13 cellular contexts compared by ENCODE assay signal in genomic region chr16:48597563-48598392, GRCh38. TPM values are rescaled to one million over a fixed set of nuclear protein-coding genes. Genes with fewer than 3 reads are reported as not detected.
DNase-seq lines count a peak whose midpoint lies in the region; ATAC-seq and TF ChIP-seq lines count a peak whose summit lies in the region.
"Had no signal": no experiment of that assay in that cellular context is flagged by ENCODE, and none has a peak within 500 bp of the region (broad histone marks: within the 10 kb centered on the region; RNA-seq: fewer than 3 reads in every experiment).

No MANE protein-coding gene starts in this region.

- TF ChIP-seq CTCF in left lung (IDR thresholded peaks at IDR 0.05) = no peak

- no peaks in the 10 kb centered on the region for H3K36me3 ChIP-seq in GM23248 (ENCODE audit: low read depth)
- H3K36me3 ChIP-seq in left lung = no peaks in the 10 kb centered on the region
- H3K36me3 ChIP-seq: breast epithelium had no signal

- WGBS in GM23248 (ENCODE audit: low coverage in 1 of 2, low lambda C conversion rate in 2 of 2, missing lambda C conversion rate in 2 of 2), 2 experiments = 73% methylated on average over 4 of the region's 4 CpGs

- in situ Hi-C loops in GM23248 (cut with MboI) = no loop called here

- peaks cover 4% of the 10 kb centered on the region for H3K9me3 Mint-ChIP-seq in activated naive CD8-positive, alpha-beta T cell (ENCODE audit: low read depth)
- H3K9me3 Mint-ChIP-seq in activated naive CD4-positive, alpha-beta T cell treated with anti-CD3 and anti-CD28 coated beads for 36 hours = peaks cover 10% of the 10 kb centered on the region

- peak overlapping the region; percentile 95 for H3K27ac Mint-ChIP-seq in activated naive CD8-positive, alpha-beta T cell
- H3K27ac Mint-ChIP-seq in activated naive CD4-positive, alpha-beta T cell treated with anti-CD3 and anti-CD28 coated beads for 36 hours = no peak overlapping the region
- H3K27ac Mint-ChIP-seq: mesothelial cell of epicardium had no signal

- H3K36me3 Mint-ChIP-seq in activated naive CD8-positive, alpha-beta T cell = peaks cover 3% of the 10 kb centered on the region
- peaks cover 11% of the 10 kb centered on the region for H3K36me3 Mint-ChIP-seq in activated naive CD4-positive, alpha-beta T cell treated with anti-CD3 and anti-CD28 coated beads for 36 hours (ENCODE audit: low read depth)

- CTCF ChIA-PET in activated naive CD4-positive, alpha-beta T cell treated with anti-CD3 and anti-CD28 coated beads for 36 hours (lab: Charles Lee) = interaction anchor here (2.4 kb wide), 1 partner anchor 25 kb away, joined by 11 read pairs; no protein-coding TSS in a partner anchor

- H3K4me2 ChIP-seq in GM23248 (ENCODE audit: unreplicated experiment) = no peak overlapping the region

- H3K4me3 ChIP-seq in GM23248 (no peak overlapping the region), left lung (no peak overlapping the region)
- H3K4me3 ChIP-seq: breast epithelium, SK-N-MC had no signal

- peaks cover 74% of the 10 kb centered on the region for H3K4me1 Mint-ChIP-seq in activated naive CD8-positive, alpha-beta T cell (ENCODE audit: low read depth)
- H3K4me1 Mint-ChIP-seq in activated naive CD4-positive, alpha-beta T cell treated with anti-CD3 and anti-CD28 coated beads for 36 hours (ENCODE audit: low read depth) = peaks cover 55% of the 10 kb centered on the region
- H3K4me1 Mint-ChIP-seq: mesothelial cell of epicardium had no signal

- peak; percentile 48 for ATAC-seq in left lung

- no peak overlapping the region for H2AFZ ChIP-seq in GM23248

- H4K20me1 ChIP-seq in GM23248 (ENCODE audit: insufficient read depth) = peaks cover 42% of the 10 kb centered on the region; the same call in 1 of the 2 replicates

- H3K27me3 ChIP-seq in GM23248 (replicated peaks; ENCODE audit: insufficient read depth) = no peaks in the 10 kb centered on the region
- no peaks in the 10 kb centered on the region for H3K27me3 ChIP-seq in left lung
- H3K27me3 ChIP-seq: breast epithelium had no signal

- DNase-seq in AG20443 (ENCODE audit: low spot score) (peak; percentile 25), GM23248 (peak; percentile 35), left lung (no peak), NCI-H2029 treated with DMSO at 0.1 percent for 48 hours (lab: John Stamatoyannopoulos, UW) (no peak), superior temporal gyrus (ENCODE audit: extremely low spot score) (no peak), NK-92 (lab: John Stamatoyannopoulos, UW; ENCODE audit: unreplicated experiment) (no peak)
- DNase-seq in activated naive CD4-positive, alpha-beta T cell treated with anti-CD3 and anti-CD28 coated beads for 36 hours = no peak
- DNase-seq: activated CD4-positive, CD25-positive, alpha-beta regulatory T cell treated with anti-CD3 and anti-CD28 coated beads, Interleukin-2, amount 50 U/mL, for 72 hours; posterior cingulate gyrus had no signal

- H3K4me1 ChIP-seq in GM23248 (ENCODE audit: insufficient read depth) = peaks cover 6% of the 10 kb centered on the region
- H3K4me1 ChIP-seq in left lung = peaks cover 45 to 75% of the 10 kb centered on the region in 2 donors

- no peaks in the 10 kb centered on the region for H3F3A ChIP-seq in GM23248 (ENCODE audit: insufficient read depth)

- peak overlapping the region; percentile 52 for H3K4me3 Mint-ChIP-seq in activated naive CD8-positive, alpha-beta T cell
- H3K4me3 Mint-ChIP-seq in activated naive CD4-positive, alpha-beta T cell treated with anti-CD3 and anti-CD28 coated beads for 36 hours = no peak overlapping the region
- H3K4me3 Mint-ChIP-seq: mesothelial cell of epicardium had no signal

- H3K9me3 ChIP-seq in GM23248 (ENCODE audit: low read depth) (no peaks in the 10 kb centered on the region), left lung (peaks cover 0 to 10% of the 10 kb centered on the region in 2 donors)

- H3K9ac ChIP-seq in GM23248 = no peak overlapping the region

- no peak overlapping the region for H3K27ac ChIP-seq in GM23248
- peak overlapping the region in 1 of 2 donors; percentile 33 for H3K27ac ChIP-seq in left lung
- H3K27ac ChIP-seq: breast epithelium, SK-N-MC had no signal

- intact Hi-C loops in left lung (cut with DNase I) = no loop called here
- intact Hi-C loops in activated naive CD4-positive, alpha-beta T cell treated with anti-CD3 and anti-CD28 coated beads for 36 hours (cut with micrococcal nuclease) = loop anchor here (2.0 kb wide), 1 partner anchor 21 kb away; no protein-coding TSS in a partner anchor

- no peaks in the 10 kb centered on the region for H3K9me2 ChIP-seq in GM23248 (ENCODE audit: insufficient read depth)

- no peaks in the 10 kb centered on the region for H3K27me3 Mint-ChIP-seq in activated naive CD8-positive, alpha-beta T cell
- H3K27me3 Mint-ChIP-seq in activated naive CD4-positive, alpha-beta T cell treated with anti-CD3 and anti-CD28 coated beads for 36 hours (ENCODE audit: low read depth) = no peaks in the 10 kb centered on the region

- peaks cover 100% of the 10 kb centered on the region for H3K79me2 ChIP-seq in GM23248 (ENCODE audit: insufficient read depth)

RNA-seq across cellular contexts. Expression of gene N4BP1, which starts 12.2 kb away (rescaled TPM):
- total RNA-seq in GM23248 (2014; rRNA removed; shearing (Covaris generic)) = 15.9 and 28.1 TPM in 2 replicates
- polyA plus RNA-seq in GM23248 (2016; fragmentation: Nextera tagmentation; extraction: Ambion mirVana) = 14.6 and 15.4 TPM in 2 replicates
- 10 to 100 TPM; 41.0 to 54.6 TPM for total RNA-seq in left lung
- 10 to 100 TPM; 25.1 to 27.2 TPM for total RNA-seq in activated naive CD4-positive, alpha-beta T cell treated with anti-CD3 and anti-CD28 coated beads for 36 hours

Comparison
In these comparisons a context has a peak if more than half of its experiments do, and no peak if none do; other contexts are left out.
1. DNase-seq: peak in AG20443 (single experiment) and GM23248 (single experiment); none in left lung (0 of 2), NCI-H2029 treated with DMSO at 0.1 percent for 48 hours (single experiment), superior temporal gyrus (single experiment), activated naive CD4-positive, alpha-beta T cell treated with anti-CD3 and anti-CD28 coated beads for 36 hours (single experiment) and NK-92 (single experiment).